9 cellular contexts compared by ENCODE assay signal in the genomic region with DNA sequence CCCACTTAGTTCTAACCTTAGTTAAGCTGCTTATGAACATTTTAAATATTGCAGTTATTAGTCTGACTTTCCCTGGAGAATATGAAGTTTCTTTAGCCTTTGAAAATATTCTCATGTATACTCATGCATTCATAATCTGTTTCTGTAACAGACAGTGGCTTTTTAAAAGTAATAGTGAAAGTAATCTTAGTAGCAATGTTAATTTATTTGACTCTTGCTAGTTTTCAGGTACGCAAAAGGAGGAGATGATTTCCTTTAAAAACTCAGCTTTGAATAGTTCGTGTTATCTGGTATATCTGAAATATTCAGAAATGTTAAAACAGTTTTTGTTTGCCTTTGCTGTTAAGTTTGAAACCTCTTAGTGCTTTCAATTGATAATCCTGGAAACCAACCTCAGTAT. TPM values are rescaled to one million over a fixed set of nuclear protein-coding genes. Genes with fewer than 3 reads are reported as not detected.
A peak's percentile ranks its signal among the peaks of the same experiment; 100 is the strongest.
DNase-seq lines count a peak whose midpoint lies in the region; ATAC-seq and TF ChIP-seq lines count a peak whose summit lies in the region.
"Had no signal": no experiment of that assay in that cellular context is flagged by ENCODE, and none has a peak within 500 bp of the region (broad histone marks: within the 10 kb centered on the region; RNA-seq: fewer than 3 reads in every experiment).

No MANE protein-coding gene starts in this region.

- peaks cover 5% of the 10 kb centered on the region for H3K36me3 Mint-ChIP-seq in CD4-positive, CD25-positive, alpha-beta regulatory T cell
- peaks cover 4% of the 10 kb centered on the region for H3K36me3 Mint-ChIP-seq in brain
- H3K36me3 Mint-ChIP-seq in naive thymus-derived CD8-positive, alpha-beta T cell, result peaks cover 0 to 19% (median 0%) of the 10 kb centered on the region in 3 donors

- POLR2A ChIA-PET in naive thymus-derived CD8-positive, alpha-beta T cell (lab: Charles Lee), result interaction anchor here (7.0 to 7.7 kb wide), 2 partner anchors 27 to 40 kb away, joined by 214 to 254 read pairs; a partner anchor contains a TSS

- no peak for ATAC-seq in CD4-positive, CD25-positive, alpha-beta regulatory T cell (ENCODE audit: low read depth in 2 of 2)
- ATAC-seq in naive thymus-derived CD8-positive, alpha-beta T cell, result no peak

- peak in 1 of 3 donors; percentile 41 for DNase-seq in CD4-positive, CD25-positive, alpha-beta regulatory T cell
- DNase-seq in naive thymus-derived CD8-positive, alpha-beta T cell, result no peak
- DNase-seq in central memory CD4-positive, alpha-beta T cell, result no peak
- no peak for DNase-seq in NAMALWA (ENCODE audit: low spot score)
- no peak for DNase-seq in NOMO-1 treated with dmso at 0.1 percent for 144 hours (lab: John Stamatoyannopoulos, UW; ENCODE audit: unreplicated experiment)
- no peak for DNase-seq in HT-29 (ENCODE audit: low spot score)
- DNase-seq: NCI-H446 had no signal

- peaks cover 8% of the 10 kb centered on the region for H3K27me3 Mint-ChIP-seq in CD4-positive, CD25-positive, alpha-beta regulatory T cell
- peaks cover 6% of the 10 kb centered on the region for H3K27me3 Mint-ChIP-seq in brain
- no peaks in the 10 kb centered on the region for H3K27me3 Mint-ChIP-seq in naive thymus-derived CD8-positive, alpha-beta T cell

- TF ChIP-seq CTCF in Loucy (conservative IDR thresholded peaks at IDR 0.05; ENCODE audit: low read length) (no peak), brain (conservative IDR thresholded peaks at IDR 0.05) (no peak)

- no peaks in the 10 kb centered on the region for H3K27me3 ChIP-seq in CD4-positive, CD25-positive, alpha-beta regulatory T cell (ENCODE audit: control insufficient read depth, insufficient read depth, low read length)
- H3K27me3 ChIP-seq in Loucy (ENCODE audit: insufficient read depth, low read length, poor library complexity, severe bottlenecking), result no peaks in the 10 kb centered on the region

- H3K4me3 Mint-ChIP-seq in CD4-positive, CD25-positive, alpha-beta regulatory T cell, result peak overlapping the region; percentile 94 to 98 (median 96)
- H3K4me3 Mint-ChIP-seq in brain, result peak overlapping the region; percentile 30 to 98 (median 92)
- H3K4me3 Mint-ChIP-seq in naive thymus-derived CD8-positive, alpha-beta T cell, result peak overlapping the region; percentile 62 to 99 (median 83)

- peaks cover 5% of the 10 kb centered on the region; the same call in 1 of the 2 replicates for H3F3A ChIP-seq in Loucy (ENCODE audit: low read depth)

- H3K9me2 ChIP-seq in Loucy (replicated peaks; ENCODE audit: low read depth, low read length), result no peaks in the 10 kb centered on the region

- H3K36me3 ChIP-seq in CD4-positive, CD25-positive, alpha-beta regulatory T cell (ENCODE audit: control insufficient read depth, insufficient read depth, low read length), result no peaks in the 10 kb centered on the region
- no peaks in the 10 kb centered on the region for H3K36me3 ChIP-seq in Loucy (ENCODE audit: insufficient read depth, low read length)

- H3K4me1 ChIP-seq in CD4-positive, CD25-positive, alpha-beta regulatory T cell (ENCODE audit: control insufficient read depth, insufficient read depth, low read length, poor library complexity, severe bottlenecking), result peaks cover 76% of the 10 kb centered on the region
- peaks cover 47% of the 10 kb centered on the region for H3K4me1 ChIP-seq in Loucy (ENCODE audit: insufficient read depth, low read length, poor library complexity, severe bottlenecking)

- H3K4me2 ChIP-seq in Loucy (ENCODE audit: low read depth, low read length, poor library complexity, severe bottlenecking), result peak overlapping the region; percentile 96

- H2AFZ ChIP-seq in Loucy (ENCODE audit: low read length), result no peak overlapping the region

- peaks cover 45 to 74% (median 60%) of the 10 kb centered on the region in 4 donors for H3K4me1 Mint-ChIP-seq in CD4-positive, CD25-positive, alpha-beta regulatory T cell
- H3K4me1 Mint-ChIP-seq in brain, result peaks cover 75% of the 10 kb centered on the region
- peaks cover 31 to 80% (median 69%) of the 10 kb centered on the region in 4 donors for H3K4me1 Mint-ChIP-seq in naive thymus-derived CD8-positive, alpha-beta T cell

- peaks cover 74% of the 10 kb centered on the region for H3K79me2 ChIP-seq in Loucy (ENCODE audit: insufficient read depth, low read length)

- H3K27ac ChIP-seq in CD4-positive, CD25-positive, alpha-beta regulatory T cell (ENCODE audit: insufficient read depth, low read length, poor library complexity, severe bottlenecking), result peak overlapping the region; percentile 97

- H3K9me3 Mint-ChIP-seq in CD4-positive, CD25-positive, alpha-beta regulatory T cell, result no peaks in the 10 kb centered on the region
- H3K9me3 Mint-ChIP-seq in brain, result no peaks in the 10 kb centered on the region
- H3K9me3 Mint-ChIP-seq in naive thymus-derived CD8-positive, alpha-beta T cell, result no peaks in the 10 kb centered on the region

- H3K9me3 ChIP-seq in CD4-positive, CD25-positive, alpha-beta regulatory T cell (ENCODE audit: control insufficient read depth in 2 of 2, low read length in 2 of 2), result no peaks in the 10 kb centered on the region
- no peaks in the 10 kb centered on the region for H3K9me3 ChIP-seq in Loucy (ENCODE audit: insufficient read depth, low read depth, low read length)

- peak overlapping the region; percentile 83 to 91 (median 87) for H3K27ac Mint-ChIP-seq in CD4-positive, CD25-positive, alpha-beta regulatory T cell
- H3K27ac Mint-ChIP-seq in brain, result peak overlapping the region in 3 of 5 experiments; percentile 34 to 90 (median 36)
- H3K27ac Mint-ChIP-seq in naive thymus-derived CD8-positive, alpha-beta T cell, result peak overlapping the region; percentile 51 to 97 (median 80)

- peak overlapping the region; percentile 10 for H3K9ac ChIP-seq in Loucy (ENCODE audit: low read depth, low read length, poor library complexity, severe bottlenecking)

- peak overlapping the region; percentile 100 for H3K4me3 ChIP-seq in CD4-positive, CD25-positive, alpha-beta regulatory T cell (ENCODE audit: low read depth, low read length)
- H3K4me3 ChIP-seq in Loucy (ENCODE audit: low read length, poor library complexity, severe bottlenecking), result peak overlapping the region; percentile 89

- peaks cover 62% of the 10 kb centered on the region for H4K20me1 ChIP-seq in Loucy (ENCODE audit: insufficient read depth, low read length, poor library complexity, severe bottlenecking)

RNA-seq across cellular contexts. Expression of a gene that starts 3.8 kb away (rescaled TPM):
- 200 TPM for total RNA-seq in CD4-positive, CD25-positive, alpha-beta regulatory T cell
- 10 to 100 TPM; 28.2 to 41.9 (median 37.0) TPM for polyA plus RNA-seq in CD4-positive, CD25-positive, alpha-beta regulatory T cell
- 1.3 TPM for polyA plus RNA-seq in brain (ENCODE audit: insufficient read depth, low read depth, low replicate concordance)
- 100 to 1,000 TPM; 198 to 212 TPM for total RNA-seq in naive thymus-derived CD8-positive, alpha-beta T cell
- polyA plus RNA-seq in naive thymus-derived CD8-positive, alpha-beta T cell, result 10 to 100 TPM; 15.7 to 70.4 (median 26.3) TPM
- 20.0 and 24.1 TPM in 2 replicates for total RNA-seq in HT-29 (2014; rRNA removed; shearing (Covaris generic))

RNA-seq across cellular contexts. Expression of a gene that starts 37.9 kb away (rescaled TPM):
- 207 TPM for total RNA-seq in CD4-positive, CD25-positive, alpha-beta regulatory T cell
- polyA plus RNA-seq in CD4-positive, CD25-positive, alpha-beta regulatory T cell, result 100 to 1,000 TPM; 221 to 282 (median 255) TPM
- 119 TPM for polyA plus RNA-seq in brain (ENCODE audit: insufficient read depth, low read depth, low replicate concordance)
- total RNA-seq in naive thymus-derived CD8-positive, alpha-beta T cell, result 100 to 1,000 TPM; 149 to 166 TPM
- 100 to 1,000 TPM; 106 to 155 (median 128) TPM for polyA plus RNA-seq in naive thymus-derived CD8-positive, alpha-beta T cell
- 135 and 152 TPM in 2 replicates for total RNA-seq in HT-29 (2014; rRNA removed; shearing (Covaris generic))

Comparison
In these comparisons a context has a peak if more than half of its experiments do, and no peak if none do; other contexts are left out.
1. H3K27ac Mint-ChIP-seq: peak in every context shown above with its lines; median percentile 87 in CD4-positive, CD25-positive, alpha-beta regulatory T cell; 80 in naive thymus-derived CD8-positive, alpha-beta T cell; 36 in brain.